ENCODE assay signal across 8 cellular contexts in genomic region chr6:142871910-142872331, GRCh38.
DNase-seq lines count a peak whose midpoint lies in the region; ATAC-seq and TF ChIP-seq lines count a peak whose summit lies in the region.

No MANE protein-coding gene starts in this region.

- peak overlapping the region in 1 of 4 donors; percentile 21 for H3K4me3 ChIP-seq in esophagus squamous epithelium
- H3K4me3 ChIP-seq in prostate gland: no peak overlapping the region

- TF ChIP-seq CTCF in esophagus squamous epithelium (IDR thresholded peaks at IDR 0.05) (no peak), prostate gland (IDR thresholded peaks at IDR 0.05) (no peak), H9 (conservative IDR thresholded peaks at IDR 0.05) (no peak)

- no peak overlapping the region for H2BK15ac ChIP-seq in H9 (ENCODE audit: low read depth, low read length)

- no peaks in the 10 kb centered on the region for H3K27me3 Mint-ChIP-seq in activated CD4-positive, alpha-beta T cell treated with anti-CD3 and anti-CD28 coated beads for 36 hours
- H3K27me3 Mint-ChIP-seq in H9 (ENCODE audit: low read depth): no peaks in the 10 kb centered on the region

- intact Hi-C loops in activated CD4-positive, alpha-beta T cell treated with anti-CD3 and anti-CD28 coated beads for 36 hours (cut with DNase I, micrococcal nuclease): loop anchor here (1.0 kb wide), 4 partner anchors 11 to 75 kb away; no protein-coding TSS in a partner anchor
- intact Hi-C loops in esophagus squamous epithelium (cut with DNase I) (no loop called here), prostate gland (cut with DNase I) (no loop called here)

- no peak overlapping the region for H2AFZ ChIP-seq in H9 (ENCODE audit: low read length)

- H3K36me3 ChIP-seq in esophagus squamous epithelium: no peaks in the 10 kb centered on the region
- no peaks in the 10 kb centered on the region for H3K36me3 ChIP-seq in prostate gland

- H4K20me1 ChIP-seq in H9 (ENCODE audit: control insufficient read depth, insufficient read depth, insufficient read length): no peaks in the 10 kb centered on the region

- H4K91ac ChIP-seq in H9 (ENCODE audit: insufficient read length, low read depth, low read length): no peak overlapping the region

- no peak overlapping the region for H3K23ac ChIP-seq in H9 (ENCODE audit: insufficient read length, low read depth, low read length)

- H2BK20ac ChIP-seq in H9 (ENCODE audit: low read depth, low read length, poor library complexity, severe bottlenecking): no peak overlapping the region

- H3K4me1 ChIP-seq in esophagus squamous epithelium (peaks cover 4 to 59% (median 30%) of the 10 kb centered on the region in 3 donors), prostate gland (replicated peaks) (no peaks in the 10 kb centered on the region), H9 (ENCODE audit: insufficient read depth, low read length) (peaks cover 9% of the 10 kb centered on the region; the same call in 1 of the 2 replicates)

- peak overlapping the region; percentile 91 for H3K27ac Mint-ChIP-seq in activated CD4-positive, alpha-beta T cell treated with anti-CD3 and anti-CD28 coated beads for 36 hours
- H3K27ac Mint-ChIP-seq in H9: no peak overlapping the region

- H3K18ac ChIP-seq in H9 (ENCODE audit: insufficient read length, low read depth, low read length): no peak overlapping the region

- in situ Hi-C loops in ACHN (cut with HindIII; ENCODE audit: low pct_ligation_motif_present, low pct_unique_long_range_greater_than_20kb, low sequenced_read_pairs): no loop called here

- H4K5ac ChIP-seq in H9 (ENCODE audit: insufficient read length, low read depth, low read length): no peak overlapping the region

- H3K9me3 ChIP-seq in esophagus squamous epithelium (no peaks in the 10 kb centered on the region), prostate gland (no peaks in the 10 kb centered on the region), H9 (ENCODE audit: control insufficient read depth, low read depth, low read length) (no peaks in the 10 kb centered on the region)

- H2BK5ac ChIP-seq in H9 (ENCODE audit: insufficient read length, low read length): no peak overlapping the region

- no peak overlapping the region for H4K8ac ChIP-seq in H9 (replicated peaks; ENCODE audit: insufficient read length, low read depth, low read length)

- H3K4me2 ChIP-seq in H9 (ENCODE audit: insufficient read depth, insufficient read length, low read length): no peak overlapping the region

- peaks cover 2% of the 10 kb centered on the region for H3K9me3 Mint-ChIP-seq in activated CD4-positive, alpha-beta T cell treated with anti-CD3 and anti-CD28 coated beads for 36 hours (ENCODE audit: low read depth)
- no peaks in the 10 kb centered on the region for H3K9me3 Mint-ChIP-seq in H9

- peaks cover 86% of the 10 kb centered on the region for H3K4me1 Mint-ChIP-seq in activated CD4-positive, alpha-beta T cell treated with anti-CD3 and anti-CD28 coated beads for 36 hours
- peaks cover 12 to 14% of the 10 kb centered on the region in 2 experiments for H3K4me1 Mint-ChIP-seq in H9

- H2AK5ac ChIP-seq in H9 (ENCODE audit: insufficient read length, low read length): no peak overlapping the region

- peak overlapping the region; percentile 15 to 77 (median 54) for H3K27ac ChIP-seq in esophagus squamous epithelium
- no peak overlapping the region for H3K27ac ChIP-seq in prostate gland
- no peak overlapping the region for H3K27ac ChIP-seq in H9 (ENCODE audit: insufficient read length, low read depth, low read length)

- TF ChIP-seq POLR2A in esophagus squamous epithelium (IDR thresholded peaks at IDR 0.05) (no peak), prostate gland (IDR thresholded peaks at IDR 0.05) (no peak)

- H3K56ac ChIP-seq in H9 (ENCODE audit: insufficient read length, low read depth, low read length): no peak overlapping the region

- H2BK12ac ChIP-seq in H9 (ENCODE audit: insufficient read length, low read depth, low read length): no peak overlapping the region

- peak overlapping the region; percentile 42 for H3K4me3 Mint-ChIP-seq in activated CD4-positive, alpha-beta T cell treated with anti-CD3 and anti-CD28 coated beads for 36 hours
- H3K4me3 Mint-ChIP-seq in H9: no peak overlapping the region

- 60 to 62% methylated on average over 4 of the region's 4 CpGs for WGBS in esophagus squamous epithelium, 2 donors
- 9% methylated on average over 4 of the region's 4 CpGs for WGBS in prostate gland
- WGBS in H9 (ENCODE audit: extremely low coverage, insufficient read length, low lambda C conversion rate): no CpG with 5 or more reads among the region's 4 CpGs

- CTCF ChIA-PET in activated CD4-positive, alpha-beta T cell treated with anti-CD3 and anti-CD28 coated beads for 36 hours (lab: Charles Lee): interaction anchor here (0.5 to 3.6 kb wide), 8 partner anchors 11 to 302 kb away, joined by 3 to 15 read pairs (median 4); no protein-coding TSS in a partner anchor

- peak; percentile 88 for ATAC-seq in GM19035 (IDR thresholded peaks at IDR 0.05; ENCODE audit: unreplicated experiment)
- ATAC-seq in HG03196 (IDR thresholded peaks at IDR 0.05; ENCODE audit: unreplicated experiment): peak; percentile 92
- peak; percentile 93 for ATAC-seq in activated CD4-positive, alpha-beta T cell treated with anti-CD3 and anti-CD28 coated beads for 36 hours

- H3K27me3 ChIP-seq in esophagus squamous epithelium: no peaks in the 10 kb centered on the region
- H3K27me3 ChIP-seq in prostate gland (replicated peaks; ENCODE audit: insufficient read depth): no peaks in the 10 kb centered on the region
- no peaks in the 10 kb centered on the region for H3K27me3 ChIP-seq in H9 (ENCODE audit: insufficient read depth, low read length)

- H3T11ph ChIP-seq in H9 (ENCODE audit: low read length): no peak overlapping the region

- DNase-seq in ACHN (peak; percentile 83), esophagus squamous epithelium (lab: John Stamatoyannopoulos, UW) (no peak), prostate gland (ENCODE audit: low spot score) (peak; percentile 29), H9 (no peak), ecto neural progenitor cell (ENCODE audit: low spot score) (no peak)
- peak; percentile 72 for DNase-seq in activated CD4-positive, alpha-beta T cell treated with anti-CD3 and anti-CD28 coated beads for 36 hours

- no peaks in the 10 kb centered on the region for H3K23me2 ChIP-seq in H9 (ENCODE audit: insufficient read length, low read depth, low read length, poor library complexity, severe bottlenecking)

- H3K4ac ChIP-seq in H9 (ENCODE audit: low read depth, low read length): no peak overlapping the region

- POLR2A ChIA-PET in activated CD4-positive, alpha-beta T cell treated with anti-CD3 and anti-CD28 coated beads for 36 hours (lab: Charles Lee): interaction anchor here (0.6 to 1.3 kb wide), 5 partner anchors 10 to 41 kb away, joined by 3 to 5 read pairs (median 4); no protein-coding TSS in a partner anchor

- H3K79me2 ChIP-seq in H9 (ENCODE audit: insufficient read depth, low read length): no peaks in the 10 kb centered on the region; the same call in 1 of the 2 replicates

- H2BK120ac ChIP-seq in H9 (ENCODE audit: low read depth, low read length, poor library complexity, severe bottlenecking): no peak overlapping the region

- no peak overlapping the region for H3K14ac ChIP-seq in H9 (ENCODE audit: insufficient read depth, low read length)

- H3K79me1 ChIP-seq in H9 (ENCODE audit: insufficient read depth, low read depth, low read length, poor library complexity, severe bottlenecking): no peaks in the 10 kb centered on the region

- H3K9ac ChIP-seq in H9 (ENCODE audit: extremely low read depth, insufficient read length, low read length): no peak overlapping the region

- H3K36me3 Mint-ChIP-seq in activated CD4-positive, alpha-beta T cell treated with anti-CD3 and anti-CD28 coated beads for 36 hours (ENCODE audit: low read depth): peaks cover 42% of the 10 kb centered on the region
- no peaks in the 10 kb centered on the region for H3K36me3 Mint-ChIP-seq in H9 (ENCODE audit: insufficient read depth in 1 of 3, low read depth in 3 of 3)

Comparison
In these comparisons a context has a peak if more than half of its experiments do, and no peak if none do; other contexts are left out.
1. DNase-seq: peak in ACHN (single experiment), activated CD4-positive, alpha-beta T cell treated with anti-CD3 and anti-CD28 coated beads for 36 hours (single experiment) and prostate gland (single experiment); none in esophagus squamous epithelium (single experiment), H9 (single experiment) and ecto neural progenitor cell (single experiment).
2. H3K27ac ChIP-seq: peak in esophagus squamous epithelium (4 of 4); none in prostate gland (0 of 2) and H9 (single experiment).
3. intact Hi-C loops: an anchor here in activated CD4-positive, alpha-beta T cell treated with anti-CD3 and anti-CD28 coated beads for 36 hours (1.0 kb wide); none called in esophagus squamous epithelium and prostate gland.
4. Peak in every context shown above with its lines, with median percentiles within 50 percentile points of each other: ATAC-seq.